8 cellular contexts compared by ENCODE assay signal in the genomic region with DNA sequence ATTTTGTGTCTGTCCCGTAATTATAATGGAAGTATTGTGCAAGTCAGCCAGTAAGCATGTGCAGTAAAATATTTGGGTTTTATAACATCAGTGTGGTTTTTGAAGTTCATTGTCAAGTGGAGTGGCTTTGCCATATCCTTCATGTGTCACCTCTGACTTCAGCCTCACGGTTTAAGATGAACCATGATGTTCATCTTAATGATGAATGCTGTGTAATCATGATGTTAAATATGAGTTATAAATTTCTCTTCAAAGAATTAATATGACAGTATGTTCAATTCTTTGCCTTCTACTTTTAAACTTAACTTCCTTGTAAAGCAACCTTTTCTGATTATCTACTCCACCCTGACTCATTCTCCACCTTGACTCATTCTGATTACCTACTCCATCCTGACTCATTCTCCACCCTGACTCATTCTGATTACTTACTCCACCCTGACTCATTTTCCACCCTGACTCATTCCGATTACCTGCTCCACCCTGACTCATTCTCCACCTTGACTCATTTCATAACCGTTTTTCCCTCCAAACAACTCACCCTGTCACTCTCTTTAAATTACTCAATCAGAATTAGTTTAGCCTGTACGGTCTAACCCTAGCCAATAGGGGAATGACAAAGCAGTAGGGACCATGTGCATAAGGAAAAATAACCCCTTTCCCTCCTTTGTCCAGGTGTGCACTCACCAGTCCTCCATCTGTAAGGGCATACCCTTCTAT. TPM values are rescaled to one million over a fixed set of nuclear protein-coding genes. Genes with fewer than 3 reads are reported as not detected.
DNase-seq lines count a peak whose midpoint lies in the region; ATAC-seq and TF ChIP-seq lines count a peak whose summit lies in the region.

No MANE protein-coding gene starts in this region.

- TF ChIP-seq CTCF in uterus (IDR thresholded peaks at IDR 0.05), result no peak

- TF ChIP-seq POLR2A in uterus (IDR thresholded peaks at IDR 0.05), result no peak

- no peaks in the 10 kb centered on the region for H3K4me1 ChIP-seq in uterus

- peak; percentile 20 to 35 for DNase-seq in stimulated activated CD4-positive, alpha-beta T cell treated with anti-CD3 and anti-CD28 coated beads, Interleukin-15, amount 100 ng/mL, for 48 hours (ENCODE audit: low read depth in 2 of 2)
- no peak for DNase-seq in stimulated activated CD4-positive, alpha-beta T cell treated with anti-CD3 and anti-CD28 coated beads, Interleukin-2, amount 100 ng/mL, for 24 hours
- DNase-seq in T1000 (lab: John Stamatoyannopoulos, UW), result peak; percentile 93
- DNase-seq in left colon, result no peak
- DNase-seq in Right ventricle myocardium superior, result no peak
- DNase-seq in uterus, result no peak

- peaks cover 0 to 10% of the 10 kb centered on the region in 2 donors for H3K9me3 ChIP-seq in uterus

- intact Hi-C loops in left colon (cut with DNase I, micrococcal nuclease), result no loop called here
- intact Hi-C loops in Right ventricle myocardium superior (cut with DNase I), result no loop called here
- intact Hi-C loops in uterus (cut with DNase I; ENCODE audit: low total_unique reads), result no loop called here

- H3K4me3 ChIP-seq in uterus, result no peak overlapping the region

- no peaks in the 10 kb centered on the region for H3K36me3 ChIP-seq in uterus

- no peak overlapping the region for H3K27ac ChIP-seq in uterus

- ATAC-seq in HG03097 (IDR thresholded peaks at IDR 0.05; ENCODE audit: low FRiP score, unreplicated experiment) (peak; percentile 85), left colon (peak; percentile 99), Right ventricle myocardium superior (ENCODE audit: poor library complexity) (no peak), GM21528 (IDR thresholded peaks at IDR 0.05; ENCODE audit: low FRiP score, unreplicated experiment) (no peak)

- H3K27me3 ChIP-seq in uterus, result no peaks in the 10 kb centered on the region

RNA-seq across cellular contexts. Expression of a gene that starts 50.3 kb away (rescaled TPM):
- total RNA-seq in left colon (100 to 1,000 TPM; 116 to 121 TPM), Right ventricle myocardium superior (45.3 TPM), uterus (100 to 1,000 TPM; 128 to 268 (median 235) TPM)

Comparison
In these comparisons a context has a peak if more than half of its experiments do, and no peak if none do; other contexts are left out.
1. DNase-seq: peak in stimulated activated CD4-positive, alpha-beta T cell treated with anti-CD3 and anti-CD28 coated beads, Interleukin-15, amount 100 ng/mL, for 48 hours (2 of 2) and T1000 (single experiment); none in stimulated activated CD4-positive, alpha-beta T cell treated with anti-CD3 and anti-CD28 coated beads, Interleukin-2, amount 100 ng/mL, for 24 hours (0 of 2), left colon (0 of 2), Right ventricle myocardium superior (single experiment) and uterus (0 of 2).
2. ATAC-seq: peak in HG03097 (single experiment) and left colon (single experiment); none in Right ventricle myocardium superior (single experiment) and GM21528 (single experiment).